In genomic region chr2:32369222-32369621, GRCh38 we compare ENCODE assay signal across 19 cellular contexts. TPM values are rescaled to one million over a fixed set of nuclear protein-coding genes. Genes with fewer than 3 reads are reported as not detected.
DNase-seq lines count a peak whose midpoint lies in the region; ATAC-seq, FAIRE-seq and TF ChIP-seq lines count a peak whose summit lies in the region.
"Had no signal": no experiment of that assay in that cellular context is flagged by ENCODE, and none has a peak within 500 bp of the region (broad histone marks: within the 10 kb centered on the region; RNA-seq: fewer than 3 reads in every experiment).

No MANE protein-coding gene starts in this region.

- no peaks in the 10 kb centered on the region for H3K9me3 ChIP-seq in A549
- H3K9me3 ChIP-seq: HAP-1 had no signal

- H3K27ac Mint-ChIP-seq in activated T-cell treated with anti-CD3 and anti-CD28 coated beads, Interleukin-2, amount 50 U/mL, for 24 hours = peak overlapping the region; percentile 70
- H3K27ac Mint-ChIP-seq in activated T-helper 17 cell treated with anti-CD3 and anti-CD28 coated beads, Interleukin-2, amount 50 U/mL, for 72 hours = peak overlapping the region; percentile 34
- peak overlapping the region; percentile 60 for H3K27ac Mint-ChIP-seq in progenitor cell of endocrine pancreas

- H3K36me3 Mint-ChIP-seq in activated T-cell treated with anti-CD3 and anti-CD28 coated beads, Interleukin-2, amount 50 U/mL, for 24 hours (ENCODE audit: low read depth) = peaks cover 52% of the 10 kb centered on the region
- peaks cover 14% of the 10 kb centered on the region for H3K36me3 Mint-ChIP-seq in activated T-cell treated with anti-CD3 and anti-CD28 coated beads, Interleukin-2, amount 50 U/mL, for 4 hours (ENCODE audit: insufficient read depth)
- H3K36me3 Mint-ChIP-seq in activated T-helper 17 cell treated with anti-CD3 and anti-CD28 coated beads, Interleukin-2, amount 50 U/mL, for 72 hours (ENCODE audit: low read depth) = peaks cover 37% of the 10 kb centered on the region
- H3K36me3 Mint-ChIP-seq in progenitor cell of endocrine pancreas (ENCODE audit: insufficient read depth) = peaks cover 4% of the 10 kb centered on the region

- H3K4me3 ChIP-seq in A549 = no peak overlapping the region
- H3K4me3 ChIP-seq: BLaER1, HAP-1, K562 had no signal

- no peak for TF ChIP-seq EP300 in A549 (IDR thresholded peaks at IDR 0.05)

- peak; percentile 23 for FAIRE-seq in A549 (lab: Jason Lieb, UNC)
- FAIRE-seq: GM12892, H1, K562 had no signal

- TF ChIP-seq POLR2A in A549 (IDR thresholded peaks at IDR 0.05; ENCODE audit: low read length) = no peak

- POLR2A ChIA-PET in A549 (lab: Yijun Ruan, JAX) = no interaction called here

- H3K4me1 ChIP-seq in A549 = peaks cover 6% of the 10 kb centered on the region; the same call in 2 of the 3 replicates
- H3K4me1 ChIP-seq: BLaER1, HAP-1 had no signal

- no peaks in the 10 kb centered on the region for H3K27me3 Mint-ChIP-seq in activated T-cell treated with anti-CD3 and anti-CD28 coated beads, Interleukin-2, amount 50 U/mL, for 24 hours
- H3K27me3 Mint-ChIP-seq in activated T-cell treated with anti-CD3 and anti-CD28 coated beads, Interleukin-2, amount 50 U/mL, for 4 hours (ENCODE audit: low read depth) = no peaks in the 10 kb centered on the region
- no peaks in the 10 kb centered on the region for H3K27me3 Mint-ChIP-seq in activated T-helper 17 cell treated with anti-CD3 and anti-CD28 coated beads, Interleukin-2, amount 50 U/mL, for 72 hours
- H3K27me3 Mint-ChIP-seq in progenitor cell of endocrine pancreas = no peaks in the 10 kb centered on the region

- ATAC-seq in activated T-cell treated with anti-CD3 and anti-CD28 coated beads, Interleukin-2, amount 50 U/mL, for 4 hours = no peak
- ATAC-seq in A549 = no peak
- no peak for ATAC-seq in activated T-helper 17 cell treated with anti-CD3 and anti-CD28 coated beads, Interleukin-2, amount 50 U/mL, for 72 hours (replicated peaks)
- ATAC-seq: K562 had no signal

- CTCF ChIA-PET in A549 (lab: Yijun Ruan, JAX) = interaction anchor here (0.7 to 1.3 kb wide), 2 partner anchors 12 to 394 kb away, joined by 3 to 4 read pairs; no protein-coding TSS in a partner anchor

- WGBS in A549 (ENCODE audit: missing lambda C conversion rate) = 94% methylated on average over 9 of the region's 9 CpGs

- H3K4me2 ChIP-seq in A549 = no peak overlapping the region
- H3K4me2 ChIP-seq: BLaER1 had no signal

- DNase-seq in activated T-cell treated with anti-CD3 and anti-CD28 coated beads, Interleukin-2, amount 50 U/mL, for 24 hours = no peak
- no peak for DNase-seq in activated T-cell treated with anti-CD3 and anti-CD28 coated beads, Interleukin-2, amount 50 U/mL, for 4 hours
- DNase-seq in A549 (ENCODE audit: low read depth in 1 of 2, low spot score in 1 of 2) (no peak), progenitor cell of endocrine pancreas (ENCODE audit: low spot score, unreplicated experiment) (no peak), DMS114 treated with DMSO at 0.1 percent for 48 hours (lab: John Stamatoyannopoulos, UW; ENCODE audit: unreplicated experiment) (no peak), SK-N-DZ (ENCODE audit: low spot score) (no peak)
- DNase-seq: AML-193, DMS153, DMS79 treated with DMSO at 0.1 percent for 48 hours, EL, GDM1 had no signal

- no peaks in the 10 kb centered on the region for H3K9me3 Mint-ChIP-seq in activated T-cell treated with anti-CD3 and anti-CD28 coated beads, Interleukin-2, amount 50 U/mL, for 24 hours
- no peaks in the 10 kb centered on the region for H3K9me3 Mint-ChIP-seq in activated T-cell treated with anti-CD3 and anti-CD28 coated beads, Interleukin-2, amount 50 U/mL, for 4 hours
- no peaks in the 10 kb centered on the region for H3K9me3 Mint-ChIP-seq in activated T-helper 17 cell treated with anti-CD3 and anti-CD28 coated beads, Interleukin-2, amount 50 U/mL, for 72 hours
- H3K9me3 Mint-ChIP-seq in progenitor cell of endocrine pancreas (ENCODE audit: low read depth) = no peaks in the 10 kb centered on the region

- no peak overlapping the region for H3K4me3 Mint-ChIP-seq in activated T-cell treated with anti-CD3 and anti-CD28 coated beads, Interleukin-2, amount 50 U/mL, for 24 hours
- no peak overlapping the region for H3K4me3 Mint-ChIP-seq in activated T-cell treated with anti-CD3 and anti-CD28 coated beads, Interleukin-2, amount 50 U/mL, for 4 hours
- H3K4me3 Mint-ChIP-seq in activated T-helper 17 cell treated with anti-CD3 and anti-CD28 coated beads, Interleukin-2, amount 50 U/mL, for 72 hours = no peak overlapping the region
- H3K4me3 Mint-ChIP-seq in progenitor cell of endocrine pancreas (ENCODE audit: low read depth) = no peak overlapping the region

- no peak for TF ChIP-seq RAD21 in A549 (conservative IDR thresholded peaks at IDR 0.05 in 1 of 2, IDR thresholded peaks at IDR 0.05 in 1 of 2)

- peaks cover 65% of the 10 kb centered on the region for H3K4me1 Mint-ChIP-seq in activated T-cell treated with anti-CD3 and anti-CD28 coated beads, Interleukin-2, amount 50 U/mL, for 24 hours (ENCODE audit: low read depth)
- peaks cover 67% of the 10 kb centered on the region for H3K4me1 Mint-ChIP-seq in activated T-cell treated with anti-CD3 and anti-CD28 coated beads, Interleukin-2, amount 50 U/mL, for 4 hours (ENCODE audit: low read depth)
- H3K4me1 Mint-ChIP-seq in activated T-helper 17 cell treated with anti-CD3 and anti-CD28 coated beads, Interleukin-2, amount 50 U/mL, for 72 hours = peaks cover 21% of the 10 kb centered on the region
- peaks cover 14% of the 10 kb centered on the region for H3K4me1 Mint-ChIP-seq in progenitor cell of endocrine pancreas (ENCODE audit: low read depth)

- TF ChIP-seq CTCF in A549 (IDR thresholded peaks at IDR 0.05) (no peak), progenitor cell of endocrine pancreas (IDR thresholded peaks at IDR 0.05; ENCODE audit: unreplicated experiment) (no peak)

- no peak overlapping the region for H3K27ac ChIP-seq in A549
- H3K27ac ChIP-seq: 22Rv1, BLaER1, HL-60 had no signal

TF ChIP-seq in A549, 52 proteins besides CTCF, POLR2A, EP300 and RAD21:
- no peak for TF ChIP-seq ZNF302 (CRISPR knock-in tag; IDR thresholded peaks at IDR 0.05)
- TF ChIP-seq CHD2 (IDR thresholded peaks at IDR 0.05; ENCODE audit: low read length, partially characterized antibody) = no peak
TF ChIP-seq in A549: peak in this region for 0.

RNA-seq across cellular contexts. Expression of gene BIRC6, which starts 12.4 kb away (rescaled TPM):
- 10 to 100 TPM; 66.6 to 68.4 (median 67.7) TPM for total RNA-seq in activated T-cell treated with anti-CD3 and anti-CD28 coated beads, Interleukin-2, amount 50 U/mL, for 4 hours
- 111 and 161 TPM in 2 replicates for polyA plus RNA-seq in A549 (2011; rRNA removed)
- 19.1 and 24.1 TPM in 2 replicates for polyA plus RNA-seq in A549 (2012; cell fraction: cytosol; rRNA removed)
- polyA plus RNA-seq in A549 (2012; cell fraction: nucleus; rRNA removed) = 33.0 and 45.7 TPM in 2 replicates
- 20.3 to 21.9 TPM (median 21.0 TPM) in 3 replicates for polyA plus RNA-seq in A549 (2017; fragmentation: RNase III; extraction: RNeasy Plus Mini Kit Qiagen cat#74134 plus additional on column Dnase treatment)
- polyA minus RNA-seq in A549 (2011; rRNA and poly(A)+ RNA removed) = 919 and 960 TPM in 2 replicates
- 100 to 1,000 TPM; 114 to 117 TPM for total RNA-seq in activated T-helper 17 cell treated with anti-CD3 and anti-CD28 coated beads, Interleukin-2, amount 50 U/mL, for 72 hours
- 98.0 and 98.6 TPM in 2 replicates for total RNA-seq in progenitor cell of endocrine pancreas
- 42.2 and 45.4 TPM in 2 replicates for polyA plus RNA-seq in SK-N-DZ (2014; cell fraction: cytosol; rRNA removed)
- polyA plus RNA-seq in SK-N-DZ (2014; cell fraction: nucleus; rRNA removed) = 34.3 and 44.3 TPM in 2 replicates
